Comparison of ENCODE assay signal across 12 cellular contexts in genomic region chr7:80218723-80219122, GRCh38.
A peak's percentile ranks its signal among the peaks of the same experiment; 100 is the strongest.
DNase-seq lines count a peak whose midpoint lies in the region; ATAC-seq and TF ChIP-seq lines count a peak whose summit lies in the region.
"Had no signal": no experiment of that assay in that cellular context is flagged by ENCODE, and none has a peak within 500 bp of the region (broad histone marks: within the 10 kb centered on the region; RNA-seq: fewer than 3 reads in every experiment).

No MANE protein-coding gene starts in this region.

- intact Hi-C loops in activated CD8-positive, alpha-beta T cell treated with anti-CD3 and anti-CD28 coated beads for 36 hours (cut with micrococcal nuclease): loop anchor here (5.0 kb wide), 1 partner anchor 66 kb away; no protein-coding TSS in a partner anchor

- 52% methylated on average over 3 of the region's 3 CpGs for WGBS in smooth muscle cell (ENCODE audit: low lambda C conversion rate)

- TF ChIP-seq CTCF in activated CD8-positive, alpha-beta T cell treated with anti-CD3 and anti-CD28 coated beads for 36 hours (IDR thresholded peaks at IDR 0.05): no peak
- TF ChIP-seq CTCF in RWPE1 (conservative IDR thresholded peaks at IDR 0.05; ENCODE audit: low read depth): no peak
- TF ChIP-seq CTCF in fibroblast of pulmonary artery (IDR thresholded peaks at IDR 0.05; ENCODE audit: low read length, missing control alignments): no peak
- TF ChIP-seq CTCF in smooth muscle cell (IDR thresholded peaks at IDR 0.05; ENCODE audit: borderline replicate concordance, insufficient read depth, poor library complexity, severe bottlenecking): no peak

- no peak overlapping the region for H3K4me3 ChIP-seq in fibroblast of pulmonary artery (replicated peaks; ENCODE audit: low read depth, low read length)
- H3K4me3 ChIP-seq in smooth muscle cell: no peak overlapping the region
- H3K4me3 ChIP-seq: skin epidermis had no signal

- no peaks in the 10 kb centered on the region for H3K4me1 ChIP-seq in smooth muscle cell (ENCODE audit: low read depth)

- CTCF ChIA-PET in activated CD8-positive, alpha-beta T cell treated with anti-CD3 and anti-CD28 coated beads for 36 hours (lab: Charles Lee): no interaction called here
- CTCF ChIA-PET in activated CD8-positive, alpha-beta T cell treated with anti-CD3 and anti-CD28 coated beads, Interleukin-2, amount 10 ng/mL, durations not matched to agents 7 days and 5 days (lab: Charles Lee): no interaction called here
- CTCF ChIA-PET in RWPE1 (lab: Yijun Ruan, JAX): no interaction called here

- H3K27ac ChIP-seq in RWPE1 (no peak overlapping the region), smooth muscle cell (ENCODE audit: low read depth) (peak overlapping the region; percentile 65)
- H3K27ac ChIP-seq: skin epidermis had no signal

- peaks cover 6% of the 10 kb centered on the region for H4K20me1 ChIP-seq in smooth muscle cell (ENCODE audit: low read depth)

- no peak overlapping the region for H3K4me3 Mint-ChIP-seq in activated CD8-positive, alpha-beta T cell treated with anti-CD3 and anti-CD28 coated beads for 36 hours
- no peak overlapping the region for H3K4me3 Mint-ChIP-seq in activated CD8-positive, alpha-beta T cell treated with anti-CD3 and anti-CD28 coated beads, Interleukin-2, amount 10 ng/mL, durations not matched to agents 7 days and 5 days
- H3K4me3 Mint-ChIP-seq: B cell; stimulated activated memory B cell treated with anti-CD40 and anti-IgM and Interleukin-4, amounts not matched to agents 10 μg/mL and 1 μg/mL and 100 μg/mL, for 72 hours had no signal

- H3K4me1 Mint-ChIP-seq in activated CD8-positive, alpha-beta T cell treated with anti-CD3 and anti-CD28 coated beads for 36 hours (ENCODE audit: low read depth): peaks cover 6% of the 10 kb centered on the region
- no peaks in the 10 kb centered on the region for H3K4me1 Mint-ChIP-seq in activated CD8-positive, alpha-beta T cell treated with anti-CD3 and anti-CD28 coated beads, Interleukin-2, amount 10 ng/mL, durations not matched to agents 7 days and 5 days (ENCODE audit: low read depth)
- H3K4me1 Mint-ChIP-seq: B cell; stimulated activated memory B cell treated with anti-CD40 and anti-IgM and Interleukin-4, amounts not matched to agents 10 μg/mL and 1 μg/mL and 100 μg/mL, for 72 hours had no signal

- H3K27me3 ChIP-seq in smooth muscle cell (ENCODE audit: low read depth): no peaks in the 10 kb centered on the region

- H3K9me3 ChIP-seq in smooth muscle cell (replicated peaks; ENCODE audit: low read depth): no peaks in the 10 kb centered on the region

- peaks cover 11% of the 10 kb centered on the region for H3F3A ChIP-seq in smooth muscle cell (ENCODE audit: low read depth)

- no peaks in the 10 kb centered on the region for H3K27me3 Mint-ChIP-seq in activated CD8-positive, alpha-beta T cell treated with anti-CD3 and anti-CD28 coated beads for 36 hours
- H3K27me3 Mint-ChIP-seq in activated CD8-positive, alpha-beta T cell treated with anti-CD3 and anti-CD28 coated beads, Interleukin-2, amount 10 ng/mL, durations not matched to agents 7 days and 5 days (ENCODE audit: low read depth): no peaks in the 10 kb centered on the region
- H3K27me3 Mint-ChIP-seq: B cell; stimulated activated memory B cell treated with anti-CD40 and anti-IgM and Interleukin-4, amounts not matched to agents 10 μg/mL and 1 μg/mL and 100 μg/mL, for 72 hours had no signal

- H3K9ac ChIP-seq in smooth muscle cell (ENCODE audit: low read depth): no peak overlapping the region

- no peaks in the 10 kb centered on the region for H3K36me3 Mint-ChIP-seq in activated CD8-positive, alpha-beta T cell treated with anti-CD3 and anti-CD28 coated beads for 36 hours (ENCODE audit: low read depth)
- H3K36me3 Mint-ChIP-seq in activated CD8-positive, alpha-beta T cell treated with anti-CD3 and anti-CD28 coated beads, Interleukin-2, amount 10 ng/mL, durations not matched to agents 7 days and 5 days (ENCODE audit: low read depth): no peaks in the 10 kb centered on the region
- H3K36me3 Mint-ChIP-seq: stimulated activated memory B cell treated with anti-CD40 and anti-IgM and Interleukin-4, amounts not matched to agents 10 μg/mL and 1 μg/mL and 100 μg/mL, for 72 hours had no signal

- ATAC-seq in activated CD8-positive, alpha-beta T cell treated with anti-CD3 and anti-CD28 coated beads for 36 hours: peak; percentile 74
- no peak for ATAC-seq in activated CD8-positive, alpha-beta T cell treated with anti-CD3 and anti-CD28 coated beads, Interleukin-2, amount 10 ng/mL, durations not matched to agents 7 days and 5 days
- ATAC-seq: stimulated activated memory B cell treated with anti-CD40 and anti-IgM and Interleukin-4, amounts not matched to agents 10 μg/mL and 1 μg/mL and 100 μg/mL, for 72 hours had no signal

- DNase-seq in activated CD8-positive, alpha-beta T cell treated with anti-CD3 and anti-CD28 coated beads for 36 hours: peak; percentile 28
- DNase-seq in activated CD8-positive, alpha-beta T cell treated with anti-CD3 and anti-CD28 coated beads, Interleukin-2, amount 10 ng/mL, durations not matched to agents 7 days and 5 days: no peak
- DNase-seq in RWPE1 (ENCODE audit: low spot score) (peak; percentile 82), fibroblast of pulmonary artery (ENCODE audit: low read depth) (peak; percentile 41), smooth muscle cell (lab: John Stamatoyannopoulos, UW; ENCODE audit: unreplicated experiment) (no peak), NCI-H446 treated with DMSO at 0.1 percent for 48 hours (lab: John Stamatoyannopoulos, UW) (no peak), NCI-H2107 (lab: John Stamatoyannopoulos, UW) (no peak)
- DNase-seq in activated CD8-positive, alpha-beta memory T cell treated with anti-CD3 and anti-CD28 coated beads for 24 hours: no peak
- DNase-seq: NCI-H82 had no signal

- peaks cover 4% of the 10 kb centered on the region for H3K79me2 ChIP-seq in smooth muscle cell (ENCODE audit: low read depth)

- no peak overlapping the region for H3K27ac Mint-ChIP-seq in activated CD8-positive, alpha-beta T cell treated with anti-CD3 and anti-CD28 coated beads for 36 hours
- no peak overlapping the region for H3K27ac Mint-ChIP-seq in activated CD8-positive, alpha-beta T cell treated with anti-CD3 and anti-CD28 coated beads, Interleukin-2, amount 10 ng/mL, durations not matched to agents 7 days and 5 days
- H3K27ac Mint-ChIP-seq: B cell; stimulated activated memory B cell treated with anti-CD40 and anti-IgM and Interleukin-4, amounts not matched to agents 10 μg/mL and 1 μg/mL and 100 μg/mL, for 72 hours had no signal

- POLR2A ChIA-PET in activated CD8-positive, alpha-beta T cell treated with anti-CD3 and anti-CD28 coated beads for 36 hours (lab: Charles Lee): interaction anchor here (0.7 kb wide), 1 partner anchor 219 kb away, joined by 3 read pairs; no protein-coding TSS in a partner anchor
- POLR2A ChIA-PET in activated CD8-positive, alpha-beta T cell treated with anti-CD3 and anti-CD28 coated beads, Interleukin-2, amount 10 ng/mL, durations not matched to agents 7 days and 5 days (lab: Charles Lee): interaction anchor here (0.7 kb wide), 1 partner anchor 307 kb away, joined by 5 read pairs; no protein-coding TSS in a partner anchor
- POLR2A ChIA-PET in RWPE1 (lab: Yijun Ruan, JAX; ENCODE audit: low non-redundant PET): no interaction called here

- H3K4me2 ChIP-seq in smooth muscle cell: peak overlapping the region; percentile 41

- peaks cover 7% of the 10 kb centered on the region for H3K36me3 ChIP-seq in smooth muscle cell (ENCODE audit: low read depth)

- no peaks in the 10 kb centered on the region for H3K9me3 Mint-ChIP-seq in activated CD8-positive, alpha-beta T cell treated with anti-CD3 and anti-CD28 coated beads for 36 hours
- H3K9me3 Mint-ChIP-seq in activated CD8-positive, alpha-beta T cell treated with anti-CD3 and anti-CD28 coated beads, Interleukin-2, amount 10 ng/mL, durations not matched to agents 7 days and 5 days (ENCODE audit: insufficient read depth): no peaks in the 10 kb centered on the region

- H2AFZ ChIP-seq in smooth muscle cell (ENCODE audit: low read depth): no peak overlapping the region

Comparison
In these comparisons a context has a peak if more than half of its experiments do, and no peak if none do; other contexts are left out.
1. DNase-seq: peak in activated CD8-positive, alpha-beta T cell treated with anti-CD3 and anti-CD28 coated beads for 36 hours (single experiment), RWPE1 (single experiment) and fibroblast of pulmonary artery (single experiment); none in activated CD8-positive, alpha-beta T cell treated with anti-CD3 and anti-CD28 coated beads, Interleukin-2, amount 10 ng/mL, durations not matched to agents 7 days and 5 days (single experiment), smooth muscle cell (single experiment), NCI-H446 treated with DMSO at 0.1 percent for 48 hours (single experiment), activated CD8-positive, alpha-beta memory T cell treated with anti-CD3 and anti-CD28 coated beads for 24 hours (single experiment) and NCI-H2107 (single experiment).